Comparison of ENCODE assay signal across 19 cellular contexts in the genomic region with DNA sequence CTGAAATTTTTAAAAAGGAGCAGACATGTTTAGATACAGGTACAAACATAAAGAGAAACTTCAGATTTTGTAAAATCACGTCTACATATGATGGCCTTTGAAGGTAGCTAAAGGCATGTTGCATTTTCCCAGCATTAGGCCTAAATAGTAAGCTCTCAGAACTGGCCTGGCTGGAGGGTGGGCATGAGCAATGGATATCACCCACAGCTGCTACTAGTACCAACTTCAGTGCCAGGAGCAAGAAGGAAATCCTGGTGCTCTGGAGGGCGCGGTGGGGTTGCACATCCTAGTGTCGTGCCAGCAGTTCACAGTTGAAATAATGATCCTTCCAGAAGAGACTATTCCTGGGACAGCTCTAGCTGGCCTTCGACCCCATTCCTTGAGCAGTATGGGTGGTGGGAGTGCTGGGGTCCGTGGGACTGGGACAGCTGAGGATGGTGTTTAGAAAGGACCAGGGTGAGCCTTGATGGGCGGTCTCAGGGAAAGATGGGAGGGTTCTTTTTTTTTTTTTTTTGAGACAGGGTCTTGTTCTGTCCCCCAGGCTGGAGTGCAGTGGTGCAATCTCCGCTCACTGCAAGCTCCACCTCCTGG. TPM values are rescaled to one million over a fixed set of nuclear protein-coding genes. Genes with fewer than 3 reads are reported as not detected.
DNase-seq lines count a peak whose midpoint lies in the region; ATAC-seq and TF ChIP-seq lines count a peak whose summit lies in the region.
"Had no signal": no experiment of that assay in that cellular context is flagged by ENCODE, and none has a peak within 500 bp of the region (broad histone marks: within the 10 kb centered on the region; RNA-seq: fewer than 3 reads in every experiment).

No MANE protein-coding gene starts in this region.

- no peak for ATAC-seq in heart left ventricle
- no peak for ATAC-seq in left ventricle myocardium superior
- ATAC-seq: PC-3 had no signal

- WGBS in heart left ventricle, 4 donors = 38 to 60% (median 49%) methylated on average over 8 of the region's 8 CpGs
- WGBS in esophagus muscularis mucosa = 57% methylated on average over 8 of the region's 8 CpGs
- WGBS in prostate gland = 72% methylated on average over 8 of the region's 8 CpGs

- peak overlapping the region; percentile 15 to 80 (median 63) for H3K4me3 ChIP-seq in heart left ventricle
- peak overlapping the region; percentile 71 to 80 (median 77) for H3K4me3 ChIP-seq in esophagus muscularis mucosa
- peak overlapping the region in 1 of 2 donors; percentile 3 for H3K4me3 ChIP-seq in prostate gland
- H3K4me3 ChIP-seq in tibial artery = peak overlapping the region; percentile 61
- H3K4me3 ChIP-seq in foreskin fibroblast (ENCODE audit: low read depth in 1 of 2, low read length in 2 of 2) = no peak overlapping the region
- H3K4me3 ChIP-seq: BLaER1, GM23248 had no signal

- intact Hi-C loops in heart left ventricle (cut with DNase I) = loop anchor here in 1 of 10 donors (10.0 kb wide), 1 partner anchor 212 kb away; no protein-coding TSS in a partner anchor
- intact Hi-C loops in left ventricle myocardium superior (cut with micrococcal nuclease) = no loop called here
- intact Hi-C loops in esophagus muscularis mucosa (cut with DNase I) = no loop called here
- intact Hi-C loops in prostate gland (cut with DNase I) = no loop called here
- intact Hi-C loops in tibial artery (cut with DNase I; ENCODE audit: low total_unique reads) = no loop called here

- peaks cover 0 to 73% (median 34%) of the 10 kb centered on the region in 9 donors for H3K36me3 ChIP-seq in heart left ventricle
- peaks cover 19 to 76% (median 70%) of the 10 kb centered on the region in 4 donors for H3K36me3 ChIP-seq in esophagus muscularis mucosa
- no peaks in the 10 kb centered on the region for H3K36me3 ChIP-seq in prostate gland
- H3K36me3 ChIP-seq in tibial artery = peaks cover 10 to 40% (median 26%) of the 10 kb centered on the region in 3 donors
- H3K36me3 ChIP-seq: BLaER1 had no signal

- H3K9me3 ChIP-seq in heart left ventricle (no peaks in the 10 kb centered on the region), esophagus muscularis mucosa (no peaks in the 10 kb centered on the region), prostate gland (no peaks in the 10 kb centered on the region), tibial artery (no peaks in the 10 kb centered on the region)
- H3K9me3 ChIP-seq: BLaER1 had no signal

- no peak for TF ChIP-seq EP300 in esophagus muscularis mucosa (IDR thresholded peaks at IDR 0.05)

- DNase-seq in heart left ventricle = no peak
- DNase-seq in left ventricle myocardium superior = no peak
- DNase-seq in esophagus muscularis mucosa (ENCODE audit: extremely low spot score) = no peak
- no peak for DNase-seq in prostate gland (ENCODE audit: low spot score)
- no peak for DNase-seq in tibial artery
- DNase-seq in activated CD4-positive, alpha-beta T cell treated with anti-CD3 and anti-CD28 coated beads, Interleukin-2, amount 50 U/mL, for 4 hours = no peak
- no peak for DNase-seq in foreskin fibroblast
- DNase-seq in GM19238 (ENCODE audit: insufficient read length, low spot score) = no peak
- DNase-seq: 8988T; CD8-positive, alpha-beta memory T cell; GF-D8; GM23248; KBM-7; NCI-H1092; NCI-H1694 treated with DMSO at 0.1 percent for 48 hours; PC-3 had no signal

- TF ChIP-seq CTCF in heart left ventricle (IDR thresholded peaks at IDR 0.05) (no peak), esophagus muscularis mucosa (IDR thresholded peaks at IDR 0.05) (no peak), prostate gland (IDR thresholded peaks at IDR 0.05) (no peak), tibial artery (IDR thresholded peaks at IDR 0.05) (no peak), foreskin fibroblast (IDR thresholded peaks at IDR 0.05; ENCODE audit: low read depth, low read length) (no peak)

- H3K27ac ChIP-seq in heart left ventricle (peak overlapping the region in 11 of 12 donors; percentile 58 to 99 (median 96)), esophagus muscularis mucosa (replicated peaks in 1 of 4) (peak overlapping the region; percentile 94 to 99 (median 96)), prostate gland (peak overlapping the region; percentile 32 to 47), tibial artery (peak overlapping the region; percentile 87 to 96)
- H3K27ac ChIP-seq: BLaER1, GM23248, HL-60 had no signal

- TF ChIP-seq POLR2A in heart left ventricle (IDR thresholded peaks at IDR 0.05) = no peak
- TF ChIP-seq POLR2A in esophagus muscularis mucosa (IDR thresholded peaks at IDR 0.05; ENCODE audit: low read depth) = no peak
- TF ChIP-seq POLR2A in prostate gland (IDR thresholded peaks at IDR 0.05) = no peak

- H3K27me3 ChIP-seq in heart left ventricle (peaks cover 0 to 20% (median 12%) of the 10 kb centered on the region in 9 donors), esophagus muscularis mucosa (peaks cover 0 to 15% (median 4%) of the 10 kb centered on the region in 4 donors), prostate gland (replicated peaks; ENCODE audit: insufficient read depth) (peaks cover 2% of the 10 kb centered on the region), tibial artery (no peaks in the 10 kb centered on the region)
- H3K27me3 ChIP-seq: BLaER1 had no signal

- H3K4me1 ChIP-seq in heart left ventricle (peaks cover 0 to 16% (median 0%) of the 10 kb centered on the region in 12 donors), esophagus muscularis mucosa (peaks cover 2 to 48% (median 34%) of the 10 kb centered on the region in 4 donors), prostate gland (replicated peaks) (no peaks in the 10 kb centered on the region), tibial artery (peaks cover 0 to 42% (median 13%) of the 10 kb centered on the region in 4 donors)

RNA-seq across cellular contexts. Expression of a gene that starts 4.9 kb away (rescaled TPM):
- total RNA-seq in heart left ventricle (over 10,000 TPM in 8 of 9 donors, 1,000 to 10,000 TPM in 1; 9,618 to 28,674 (median 17,979) TPM), left ventricle myocardium superior (14,457 TPM), esophagus muscularis mucosa (over 10,000 TPM; 19,781 to 23,770 (median 22,752) TPM), prostate gland (1,000 to 10,000 TPM; 1,584 to 1,742 TPM)
- over 10,000 TPM; 15,024 to 19,385 TPM for polyA plus RNA-seq in heart left ventricle
- total RNA-seq: CD8-positive, alpha-beta memory T cell; M059J; PC-3 had no signal
- polyA plus RNA-seq: CD8-positive, alpha-beta memory T cell had no signal

RNA-seq across cellular contexts. Expression of a gene that starts 11.6 kb away (rescaled TPM):
- total RNA-seq in heart left ventricle (100 to 1,000 TPM in 6 of 9 donors, 10 to 100 TPM in 3; 93.6 to 150 (median 114) TPM), left ventricle myocardium superior (111 TPM), esophagus muscularis mucosa (100 to 1,000 TPM; 115 to 251 (median 180) TPM), prostate gland (10 to 100 TPM; 30.7 to 53.4 TPM)
- polyA plus RNA-seq in heart left ventricle = 10 to 100 TPM; 64.8 to 92.2 TPM

RNA-seq across cellular contexts. Expression of a gene that starts 35.3 kb away (rescaled TPM):
- total RNA-seq in heart left ventricle (100 to 1,000 TPM in 1 of 9 donors, 10 to 100 TPM in 8; 61.8 to 101 (median 73.4) TPM), left ventricle myocardium superior (74.8 TPM), esophagus muscularis mucosa (100 to 1,000 TPM in 1 of 4 donors, 10 to 100 TPM in 3; 44.9 to 102 (median 61.6) TPM), prostate gland (10 to 100 TPM; 54.1 to 82.4 TPM)
- polyA plus RNA-seq in heart left ventricle = 10 to 100 TPM; 61.3 to 69.6 TPM

Comparison
In these comparisons a context has a peak if more than half of its experiments do, and no peak if none do; other contexts are left out.
1. H3K27ac ChIP-seq: peak in every context shown above with its lines; median percentile 96 in esophagus muscularis mucosa; 96 in heart left ventricle; 92 in tibial artery; 40 in prostate gland.
2. H3K4me3 ChIP-seq: peak in heart left ventricle (12 of 12), esophagus muscularis mucosa (4 of 4) and tibial artery (2 of 2); none in foreskin fibroblast (0 of 2).